Comparison of ENCODE assay signal across 8 cellular contexts in the genomic region with DNA sequence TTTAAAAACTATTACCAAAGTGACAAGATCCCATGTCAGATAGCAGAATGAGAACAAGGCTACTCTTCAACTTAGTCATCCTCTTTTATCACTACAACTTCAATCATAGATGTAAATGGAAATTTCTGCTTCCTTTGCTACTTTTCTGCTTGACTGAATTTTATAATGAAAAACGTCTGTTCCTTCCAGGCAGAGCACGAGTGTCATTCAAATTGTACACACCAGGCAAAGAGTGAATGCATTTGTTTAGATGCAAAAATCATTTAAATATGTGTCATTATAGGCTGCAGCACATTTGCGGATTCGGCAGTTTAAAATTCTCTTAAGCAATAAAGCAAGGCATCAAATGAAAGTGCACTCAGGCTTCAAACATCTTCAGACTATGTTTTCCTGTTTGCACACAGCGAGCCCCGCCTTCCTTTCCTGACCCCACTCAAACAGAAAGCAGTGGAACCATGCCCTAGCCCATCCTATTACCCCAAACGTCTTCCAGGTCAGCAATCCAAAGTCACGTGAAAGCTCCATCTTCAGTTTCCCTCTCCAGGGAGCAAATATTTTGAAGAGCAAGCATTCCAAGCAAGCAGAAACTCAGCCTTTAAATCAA.
A peak's percentile ranks its signal among the peaks of the same experiment; 100 is the strongest.
DNase-seq lines count a peak whose midpoint lies in the region; ATAC-seq, FAIRE-seq and TF ChIP-seq lines count a peak whose summit lies in the region.

No MANE protein-coding gene starts in this region.

- H3K4me1 ChIP-seq in BE2C, result peaks cover 31% of the 10 kb centered on the region
- H3K4me1 ChIP-seq in duodenal mucosa (ENCODE audit: control insufficient read depth in 1 of 2, insufficient read depth in 2 of 2, low read length in 2 of 2), result peaks cover 17 to 35% of the 10 kb centered on the region in 2 donors
- H3K4me1 ChIP-seq in neutrophil (ENCODE audit: control insufficient read depth in 1 of 2, insufficient read depth in 1 of 2, low read depth in 1 of 2, low read length in 1 of 2), result peaks cover 8 to 18% of the 10 kb centered on the region in 2 experiments
- peaks cover 0 to 7% of the 10 kb centered on the region in 2 donors for H3K4me1 ChIP-seq in ascending aorta

- no peak overlapping the region for H3K27ac ChIP-seq in duodenal mucosa (ENCODE audit: low read depth, low read length)
- peak overlapping the region; percentile 48 for H3K27ac ChIP-seq in neutrophil
- no peak overlapping the region for H3K27ac ChIP-seq in ascending aorta

- H3K27me3 ChIP-seq in BE2C (no peaks in the 10 kb centered on the region), duodenal mucosa (ENCODE audit: control insufficient read depth in 1 of 2, insufficient read depth in 2 of 2, low read length in 2 of 2) (no peaks in the 10 kb centered on the region), neutrophil (no peaks in the 10 kb centered on the region), ascending aorta (no peaks in the 10 kb centered on the region)

- no peak overlapping the region for H3K9ac ChIP-seq in duodenal mucosa (ENCODE audit: low read depth in 1 of 2, low read length in 2 of 2)

- H3K36me3 ChIP-seq in BE2C, result no peaks in the 10 kb centered on the region
- no peaks in the 10 kb centered on the region for H3K36me3 ChIP-seq in duodenal mucosa (ENCODE audit: control insufficient read depth in 1 of 2, insufficient read depth in 2 of 2, low read length in 2 of 2)
- H3K36me3 ChIP-seq in neutrophil, result no peaks in the 10 kb centered on the region
- no peaks in the 10 kb centered on the region for H3K36me3 ChIP-seq in ascending aorta

- H3K4me3 ChIP-seq in BE2C (ENCODE audit: low read depth, low read length) (peak overlapping the region; percentile 33), duodenal mucosa (ENCODE audit: low read depth in 1 of 2, low read length in 2 of 2) (peak overlapping the region; percentile 26 to 27), neutrophil (ENCODE audit: low read depth in 1 of 2, low read length in 1 of 2) (no peak overlapping the region), ascending aorta (no peak overlapping the region)

- intact Hi-C loops in ascending aorta (cut with DNase I), result no loop called here

- DNase-seq in BE2C, result peak; percentile 18
- peak; percentile 28 for DNase-seq in RCC 7860 (ENCODE audit: low spot score)
- no peak for DNase-seq in mesenteric fat pad (ENCODE audit: low spot score)
- no peak for DNase-seq in ascending aorta (ENCODE audit: low spot score in 2 of 2)

- no peak for TF ChIP-seq CTCF in BE2C (IDR thresholded peaks at IDR 0.05; ENCODE audit: low read depth, low read length)
- no peak for TF ChIP-seq CTCF in neutrophil (IDR thresholded peaks at IDR 0.05)
- TF ChIP-seq CTCF in ascending aorta (IDR thresholded peaks at IDR 0.05), result no peak

- H3K9me3 ChIP-seq in BE2C, result no peaks in the 10 kb centered on the region
- no peaks in the 10 kb centered on the region for H3K9me3 ChIP-seq in duodenal mucosa (ENCODE audit: control insufficient read depth in 1 of 2, low read length in 2 of 2)
- no peaks in the 10 kb centered on the region for H3K9me3 ChIP-seq in neutrophil
- H3K9me3 ChIP-seq in ascending aorta, result no peaks in the 10 kb centered on the region

- FAIRE-seq in RCC 7860 (lab: Jason Lieb, UNC), result peak; percentile 74

- ATAC-seq in GM21619 (IDR thresholded peaks at IDR 0.05; ENCODE audit: unreplicated experiment) (peak; percentile 65), GM19395 (IDR thresholded peaks at IDR 0.05; ENCODE audit: unreplicated experiment) (no peak)

Comparison
In these comparisons a context has a peak if more than half of its experiments do, and no peak if none do; other contexts are left out.
1. DNase-seq: peak in BE2C (single experiment) and RCC 7860 (single experiment); none in mesenteric fat pad (single experiment) and ascending aorta (0 of 2).
2. H3K4me3 ChIP-seq: peak in BE2C (single experiment) and duodenal mucosa (2 of 2); none in neutrophil (0 of 2) and ascending aorta (0 of 2).